8 cellular contexts compared by ENCODE assay signal in the genomic region with DNA sequence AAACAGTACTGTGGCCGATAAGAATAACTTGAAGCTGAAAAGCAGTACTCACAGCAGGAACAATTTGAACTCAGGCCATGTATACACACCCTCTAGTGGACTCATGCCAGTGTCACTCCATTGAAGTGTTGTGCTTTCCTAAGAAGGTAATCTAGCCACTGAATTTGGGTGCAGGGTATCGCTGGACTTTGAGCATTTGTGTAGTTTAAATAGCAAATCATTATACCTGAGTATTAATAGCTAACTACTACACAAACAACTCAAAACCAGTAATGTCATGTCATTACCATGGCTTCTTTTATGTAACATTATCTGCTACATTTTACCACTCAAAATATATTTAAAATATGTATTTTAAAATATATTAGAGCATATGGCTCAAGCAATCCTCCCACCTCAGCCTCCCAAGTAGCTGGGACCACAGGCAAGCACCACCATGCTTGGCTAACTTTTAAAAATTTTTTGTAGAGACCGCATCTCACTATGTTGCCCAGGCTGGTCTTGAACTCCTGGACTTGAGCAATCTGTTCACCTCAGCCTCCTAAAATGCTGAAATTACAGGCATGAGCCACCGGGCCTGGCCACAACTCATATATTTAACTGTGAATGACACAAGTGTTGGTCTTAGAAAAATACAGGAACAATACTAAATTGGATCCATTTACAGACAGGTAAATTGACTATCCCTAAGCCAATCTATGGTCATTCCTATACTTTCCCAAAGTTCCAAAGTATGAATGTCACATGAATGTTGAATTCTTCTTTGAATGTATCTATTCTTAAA. TPM values are rescaled to one million over a fixed set of nuclear protein-coding genes. Genes with fewer than 3 reads are reported as not detected.
DNase-seq lines count a peak whose midpoint lies in the region; ATAC-seq, FAIRE-seq and TF ChIP-seq lines count a peak whose summit lies in the region.

No MANE protein-coding gene starts in this region.

- CTCF ChIA-PET in activated CD4-positive, alpha-beta T cell treated with anti-CD3 and anti-CD28 coated beads for 36 hours (lab: Charles Lee): interaction anchor here (1.1 kb wide), 1 partner anchor 13 kb away, joined by 3 read pairs; no protein-coding TSS in a partner anchor

- H3K27ac Mint-ChIP-seq in activated CD4-positive, alpha-beta T cell treated with anti-CD3 and anti-CD28 coated beads for 36 hours: peak overlapping the region; percentile 13

- POLR2A ChIA-PET in activated CD4-positive, alpha-beta T cell treated with anti-CD3 and anti-CD28 coated beads for 36 hours (lab: Charles Lee): interaction anchor here (0.6 kb wide), 1 partner anchor 71 kb away, joined by 3 read pairs; no protein-coding TSS in a partner anchor

- H3K36me3 ChIP-seq in heart left ventricle (peaks cover 0 to 98% (median 76%) of the 10 kb centered on the region in 9 donors), small intestine (ENCODE audit: control insufficient read depth in 2 of 2, insufficient read depth in 2 of 2, low read length in 2 of 2) (peaks cover 7 to 9% of the 10 kb centered on the region in 2 donors)

- peak in 8 of 12 donors; percentile 11 to 39 (median 18) for TF ChIP-seq CTCF in heart left ventricle (IDR thresholded peaks at IDR 0.05)

- H3K9me3 Mint-ChIP-seq in activated CD4-positive, alpha-beta T cell treated with anti-CD3 and anti-CD28 coated beads for 36 hours (ENCODE audit: low read depth): no peaks in the 10 kb centered on the region

- H3K4me1 ChIP-seq in heart left ventricle (peaks cover 4 to 38% (median 23%) of the 10 kb centered on the region in 12 donors), small intestine (ENCODE audit: control insufficient read depth in 2 of 2, insufficient read depth in 1 of 2, low read depth in 1 of 2, low read length in 1 of 2) (peaks cover 0 to 3% of the 10 kb centered on the region in 2 donors)

- WGBS in heart left ventricle, 4 donors: 62 to 67% (median 64%) methylated on average over 4 of the region's 4 CpGs
- WGBS in small intestine, 3 donors: 37 to 63% (median 50%) methylated on average over 4 of the region's 4 CpGs

- no peak overlapping the region for H3K4me3 Mint-ChIP-seq in activated CD4-positive, alpha-beta T cell treated with anti-CD3 and anti-CD28 coated beads for 36 hours

- TF ChIP-seq POLR2A in heart left ventricle (IDR thresholded peaks at IDR 0.05): no peak

- intact Hi-C loops in activated CD4-positive, alpha-beta T cell treated with anti-CD3 and anti-CD28 coated beads for 36 hours (cut with DNase I, micrococcal nuclease): loop anchor here in 1 of 2 experiments (1.0 kb wide), 1 partner anchor 11 kb away; no protein-coding TSS in a partner anchor
- intact Hi-C loops in heart left ventricle (cut with DNase I): no loop called here

- peaks cover 50% of the 10 kb centered on the region for H3K4me1 Mint-ChIP-seq in activated CD4-positive, alpha-beta T cell treated with anti-CD3 and anti-CD28 coated beads for 36 hours

- no peak for ATAC-seq in activated CD4-positive, alpha-beta T cell treated with anti-CD3 and anti-CD28 coated beads for 36 hours
- ATAC-seq in heart left ventricle: peak; percentile 84 to 90 (median 88)
- no peak for ATAC-seq in HG03139 (IDR thresholded peaks at IDR 0.05; ENCODE audit: unreplicated experiment)

- no peak for DNase-seq in activated CD4-positive, alpha-beta T cell treated with anti-CD3 and anti-CD28 coated beads for 36 hours
- DNase-seq in activated CD4-positive, alpha-beta T cell treated with anti-CD3 and anti-CD28 coated beads, Interleukin-2, amount 50 U/mL, for 48 hours: no peak
- DNase-seq in RPMI8226: peak; percentile 7
- peak in 3 of 5 donors; percentile 26 to 43 (median 36) for DNase-seq in heart left ventricle
- peak; percentile 87 for DNase-seq in small intestine
- no peak for DNase-seq in 8988T
- DNase-seq in activated naive CD4-positive, alpha-beta T cell (lab: John Stamatoyannopoulos, UW): no peak

- H3K9me3 ChIP-seq in heart left ventricle (no peaks in the 10 kb centered on the region), small intestine (ENCODE audit: control insufficient read depth, low read depth) (no peaks in the 10 kb centered on the region)

- peaks cover 66% of the 10 kb centered on the region for H3K36me3 Mint-ChIP-seq in activated CD4-positive, alpha-beta T cell treated with anti-CD3 and anti-CD28 coated beads for 36 hours (ENCODE audit: low read depth)

- peak overlapping the region in 7 of 12 donors; percentile 39 to 72 (median 51) for H3K27ac ChIP-seq in heart left ventricle
- peak overlapping the region in 1 of 2 donors; percentile 41 for H3K27ac ChIP-seq in small intestine (ENCODE audit: low read depth in 1 of 2, low read length in 1 of 2)

- H3K27me3 ChIP-seq in heart left ventricle (no peaks in the 10 kb centered on the region), small intestine (ENCODE audit: control insufficient read depth in 2 of 2, insufficient read depth in 2 of 2, low read length in 2 of 2) (no peaks in the 10 kb centered on the region)

- H3K4me3 ChIP-seq in heart left ventricle: no peak overlapping the region
- H3K4me3 ChIP-seq in small intestine (ENCODE audit: low read depth in 1 of 2, low read length in 2 of 2): no peak overlapping the region

- FAIRE-seq in small intestine (lab: Jason Lieb, UNC): peak; percentile 67

- no peaks in the 10 kb centered on the region for H3K27me3 Mint-ChIP-seq in activated CD4-positive, alpha-beta T cell treated with anti-CD3 and anti-CD28 coated beads for 36 hours

RNA-seq across cellular contexts. Expression of gene ARID4A, which starts 25.6 kb away (rescaled TPM):
- 10 to 100 TPM; 20.3 to 25.3 TPM for total RNA-seq in activated CD4-positive, alpha-beta T cell treated with anti-CD3 and anti-CD28 coated beads for 36 hours
- 10 to 100 TPM in 8 of 9 donors, 1 to 10 TPM in 1; 7.0 to 23.1 (median 16.0) TPM for total RNA-seq in heart left ventricle
- polyA plus RNA-seq in heart left ventricle (10 to 100 TPM in 1 of 2 donors, 1 to 10 TPM in 1; 5.6 to 11.7 TPM), small intestine (1 to 10 TPM; 5.5 to 8.7 (median 6.2) TPM)

RNA-seq across cellular contexts. Expression of gene PSMA3, which starts 28.1 kb away (rescaled TPM):
- total RNA-seq in activated CD4-positive, alpha-beta T cell treated with anti-CD3 and anti-CD28 coated beads for 36 hours: 100 to 1,000 TPM; 342 to 425 TPM
- total RNA-seq in heart left ventricle: 100 to 1,000 TPM; 121 to 232 (median 155) TPM
- polyA plus RNA-seq in heart left ventricle (100 to 1,000 TPM; 206 to 208 TPM), small intestine (100 to 1,000 TPM; 166 to 206 (median 175) TPM)

Comparison
In these comparisons a context has a peak if more than half of its experiments do, and no peak if none do; other contexts are left out.
1. ATAC-seq: peak in heart left ventricle (4 of 4); none in activated CD4-positive, alpha-beta T cell treated with anti-CD3 and anti-CD28 coated beads for 36 hours (single experiment) and HG03139 (single experiment).
2. DNase-seq: peak in RPMI8226 (single experiment), heart left ventricle (3 of 5) and small intestine (single experiment); none in activated CD4-positive, alpha-beta T cell treated with anti-CD3 and anti-CD28 coated beads for 36 hours (single experiment), activated CD4-positive, alpha-beta T cell treated with anti-CD3 and anti-CD28 coated beads, Interleukin-2, amount 50 U/mL, for 48 hours (0 of 2), 8988T (single experiment) and activated naive CD4-positive, alpha-beta T cell (0 of 4).